Comparison of ENCODE assay signal across 17 cellular contexts in genomic region chr4:63528592-63528991, GRCh38.
DNase-seq lines count a peak whose midpoint lies in the region; ATAC-seq and TF ChIP-seq lines count a peak whose summit lies in the region.
"Had no signal": no experiment of that assay in that cellular context is flagged by ENCODE, and none has a peak within 500 bp of the region (broad histone marks: within the 10 kb centered on the region; RNA-seq: fewer than 3 reads in every experiment).

No MANE protein-coding gene starts in this region.

- H3K27ac ChIP-seq in PC-3 (ENCODE audit: low read length), result no peak overlapping the region
- H3K27ac ChIP-seq: cardiac muscle cell, testis had no signal

- H3K4me1 ChIP-seq in PC-3 (ENCODE audit: insufficient read depth, low read length), result no peaks in the 10 kb centered on the region
- H3K4me1 ChIP-seq: heart left ventricle, testis had no signal

- no peaks in the 10 kb centered on the region for H3K36me3 ChIP-seq in PC-3 (ENCODE audit: low read depth, low read length)
- H3K36me3 ChIP-seq: cardiac muscle cell, heart left ventricle had no signal

- POLR2A ChIA-PET in PC-3 (lab: Charles Lee; ENCODE audit: unreplicated experiment), result no interaction called here

- intact Hi-C loops in PC-3 (cut with micrococcal nuclease), result loop anchor here (1.0 to 2.0 kb wide), 5 partner anchors 189 to 1057 kb away; no protein-coding TSS in a partner anchor

- no peaks in the 10 kb centered on the region for H3K79me2 ChIP-seq in PC-3 (ENCODE audit: low read length)

- no peaks in the 10 kb centered on the region for H3F3A ChIP-seq in PC-3 (ENCODE audit: low read length, unreplicated experiment)

- TF ChIP-seq RAD21 in Ishikawa (IDR thresholded peaks at IDR 0.05; ENCODE audit: low read depth), result peak; percentile 28; the same call in 1 of the 2 replicates

- H3K9me2 ChIP-seq in PC-3 (replicated peaks; ENCODE audit: low read length), result no peaks in the 10 kb centered on the region

- no peak overlapping the region for H3K4me2 ChIP-seq in PC-3 (ENCODE audit: low read length)

- CTCF ChIA-PET in PC-3 (lab: Charles Lee), result interaction anchor here (0.7 to 1.0 kb wide), 3 partner anchors 35 to 1014 kb away, joined by 3 to 5 read pairs (median 5); no protein-coding TSS in a partner anchor

- no peaks in the 10 kb centered on the region for H3K9me3 ChIP-seq in PC-3 (ENCODE audit: low read length)
- H3K9me3 ChIP-seq: heart left ventricle, testis had no signal

- ATAC-seq in PC-3, result no peak
- ATAC-seq in HG02981 (IDR thresholded peaks at IDR 0.05; ENCODE audit: unreplicated experiment), result no peak
- ATAC-seq: activated T-helper 17 cell treated with anti-CD3 and anti-CD28 coated beads, Interleukin-2, amount 50 U/mL, for 72 hours; heart left ventricle; left lobe of liver; T-cell had no signal

- TF ChIP-seq EP300 in Ishikawa (IDR thresholded peaks at IDR 0.05; ENCODE audit: borderline replicate concordance), result no peak

- H3K4me3 ChIP-seq in PC-3 (ENCODE audit: low read length), result no peak overlapping the region
- H3K4me3 ChIP-seq: cardiac muscle cell, testis had no signal

- H3K27me3 ChIP-seq in PC-3 (ENCODE audit: low read length), result no peaks in the 10 kb centered on the region
- H3K27me3 ChIP-seq: cardiac muscle cell, heart left ventricle, testis had no signal

- DNase-seq in DMS53 (lab: John Stamatoyannopoulos, UW), result peak; percentile 38
- DNase-seq in PC-3, result peak; percentile 48
- DNase-seq in foreskin melanocyte, result peak; percentile 5
- DNase-seq in Ammon's horn (ENCODE audit: low spot score), result no peak
- no peak for DNase-seq in NCI-H2227 (lab: John Stamatoyannopoulos, UW; ENCODE audit: unreplicated experiment)
- DNase-seq in HUDEP-2 (lab: John Stamatoyannopoulos, UW; ENCODE audit: unreplicated experiment in 76 of 76), result no peak
- DNase-seq: activated CD4-positive, alpha-beta T cell treated with anti-CD3 and anti-CD28 coated beads, Interleukin-2, amount 10 ng/mL, durations not matched to agents 7 days and 5 days; heart left ventricle; NCI-H1048; nephron progenitor cell; T-cell; testis had no signal

- no peaks in the 10 kb centered on the region for H4K20me1 ChIP-seq in PC-3 (ENCODE audit: low read length)

- H2AFZ ChIP-seq in PC-3 (ENCODE audit: low read length), result no peak overlapping the region

- H3K9ac ChIP-seq in PC-3 (ENCODE audit: low read length), result no peak overlapping the region

- BruUV-seq in PC-3 (replicated peaks; lab: Mats Ljungman, UMichigan), result no TSS peak

- TF ChIP-seq CTCF in PC-3 (conservative IDR thresholded peaks at IDR 0.05; ENCODE audit: low read depth, low read length), result peak; percentile 64

TF ChIP-seq in Ishikawa, 13 proteins besides CTCF, POLR2A, EP300 and RAD21:
- no peak for TF ChIP-seq NFIC (IDR thresholded peaks at IDR 0.05)
- TF ChIP-seq TAF1 (IDR thresholded peaks at IDR 0.05; ENCODE audit: low read depth), result no peak
- no peak for TF ChIP-seq CREB1 (IDR thresholded peaks at IDR 0.05; ENCODE audit: low read depth)
- no peak for TF ChIP-seq ZBTB7A (IDR thresholded peaks at IDR 0.05; ENCODE audit: low read depth)
- TF ChIP-seq REST (IDR thresholded peaks at IDR 0.05; ENCODE audit: low read depth), result no peak
- no peak for TF ChIP-seq FOXM1 (IDR thresholded peaks at IDR 0.05; ENCODE audit: borderline replicate concordance, low read depth)
- no peak for TF ChIP-seq TEAD4 (IDR thresholded peaks at IDR 0.05)
- TF ChIP-seq MAX (IDR thresholded peaks at IDR 0.05), result no peak
- TF ChIP-seq EGR1 (IDR thresholded peaks at IDR 0.05), result no peak
- TF ChIP-seq CEBPB (IDR thresholded peaks at IDR 0.05), result no peak
- no peak for TF ChIP-seq YY1 (IDR thresholded peaks at IDR 0.05; ENCODE audit: low read depth)
- TF ChIP-seq TCF12 (IDR thresholded peaks at IDR 0.05; ENCODE audit: low read depth), result no peak
- no peak for TF ChIP-seq USF1 (IDR thresholded peaks at IDR 0.05)
TF ChIP-seq in Ishikawa: peak in this region for 0.

Comparison
In these comparisons a context has a peak if more than half of its experiments do, and no peak if none do; other contexts are left out.
1. DNase-seq: peak in DMS53 (single experiment), PC-3 (single experiment) and foreskin melanocyte (single experiment); none in Ammon's horn (single experiment), NCI-H2227 (single experiment) and HUDEP-2 (0 of 76).